Comparison of ENCODE assay signal across 15 cellular contexts in the genomic region with DNA sequence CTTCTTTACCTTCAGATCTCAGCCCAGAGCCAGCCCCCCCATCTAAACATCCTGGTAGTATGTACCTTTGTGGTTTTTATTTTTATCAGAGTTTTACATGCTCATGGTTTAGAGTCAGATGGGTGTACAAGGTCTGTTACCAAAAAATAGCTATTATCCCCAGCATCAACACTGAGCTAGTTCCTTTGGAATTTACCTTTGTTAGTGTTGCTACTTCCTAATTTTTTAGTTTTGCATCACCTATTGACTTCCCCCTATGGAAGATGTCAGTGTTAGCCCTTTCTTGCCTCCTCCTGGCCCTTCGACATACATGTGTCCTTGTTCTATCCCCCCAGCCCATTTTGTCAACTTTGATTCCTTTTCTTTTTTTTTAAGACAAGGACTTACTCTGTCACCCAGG. TPM values are rescaled to one million over a fixed set of nuclear protein-coding genes. Genes with fewer than 3 reads are reported as not detected.
"Had no signal": no experiment of that assay in that cellular context is flagged by ENCODE, and none has a peak within 500 bp of the region (broad histone marks: within the 10 kb centered on the region; RNA-seq: fewer than 3 reads in every experiment).

No MANE protein-coding gene starts in this region.

- H3K36me3 ChIP-seq: heart left ventricle, left lung, ovary, right atrium auricular region, tibial artery, upper lobe of left lung, uterus had no signal

- H3K27me3 Mint-ChIP-seq: stimulated activated naive CD8-positive, alpha-beta T cell treated with anti-CD3 and anti-CD28 coated beads, Interleukin-15, Interleukin-2, amounts not matched to agents 100 ng/mL and 50 ng/mL, for 24 hours had no signal

- H3K4me1 ChIP-seq: foreskin keratinocyte, tibial artery, uterus had no signal

- H3K27ac Mint-ChIP-seq: nephron progenitor cell; stimulated activated naive CD8-positive, alpha-beta T cell treated with anti-CD3 and anti-CD28 coated beads, Interleukin-15, Interleukin-2, amounts not matched to agents 100 ng/mL and 50 ng/mL, for 24 hours had no signal

- H3K36me3 Mint-ChIP-seq: naive thymus-derived CD4-positive, alpha-beta T cell had no signal

- DNase-seq: cerebellar nuclear complex, foreskin keratinocyte, small intestine had no signal

- H3K4me3 Mint-ChIP-seq: endodermal cell; naive thymus-derived CD4-positive, alpha-beta T cell; nephron progenitor cell; stimulated activated naive CD8-positive, alpha-beta T cell treated with anti-CD3 and anti-CD28 coated beads, Interleukin-15, Interleukin-2, amounts not matched to agents 100 ng/mL and 50 ng/mL, for 24 hours had no signal

- H3K27me3 ChIP-seq: heart left ventricle, left lung, ovary, right atrium auricular region, tibial artery, upper lobe of left lung, uterus had no signal

- H3K9me3 Mint-ChIP-seq: endodermal cell; naive thymus-derived CD4-positive, alpha-beta T cell; nephron progenitor cell; stimulated activated naive CD8-positive, alpha-beta T cell treated with anti-CD3 and anti-CD28 coated beads, Interleukin-15, Interleukin-2, amounts not matched to agents 100 ng/mL and 50 ng/mL, for 24 hours had no signal

- H3K27ac ChIP-seq: foreskin keratinocyte, heart left ventricle, ovary, tibial artery, uterus had no signal

- H3K9me3 ChIP-seq: heart left ventricle, left lung, ovary, right atrium auricular region, tibial artery, upper lobe of left lung, uterus had no signal

- H3K4me3 ChIP-seq: heart left ventricle, left lung, lung, ovary, right atrium auricular region, tibial artery, upper lobe of left lung, uterus had no signal

RNA-seq across cellular contexts. Expression of gene UPB1, which starts 7.4 kb away (rescaled TPM):
- total RNA-seq: foreskin keratinocyte had no signal
- polyA plus RNA-seq: foreskin keratinocyte had no signal
